Comparison of ENCODE assay signal across 10 cellular contexts in genomic region chr9:17802249-17802857, GRCh38.
DNase-seq lines count a peak whose midpoint lies in the region; ATAC-seq and TF ChIP-seq lines count a peak whose summit lies in the region.
"Had no signal": no experiment of that assay in that cellular context is flagged by ENCODE, and none has a peak within 500 bp of the region (broad histone marks: within the 10 kb centered on the region; RNA-seq: fewer than 3 reads in every experiment).

No MANE protein-coding gene starts in this region.

- H3K36me3 Mint-ChIP-seq in neural crest cell (ENCODE audit: low read depth), result no peaks in the 10 kb centered on the region
- no peaks in the 10 kb centered on the region for H3K36me3 Mint-ChIP-seq in activated naive CD8-positive, alpha-beta T cell treated with anti-CD3 and anti-CD28 coated beads for 36 hours

- H3K27me3 Mint-ChIP-seq in neural crest cell (ENCODE audit: low read depth), result peaks cover 3% of the 10 kb centered on the region
- no peaks in the 10 kb centered on the region for H3K27me3 Mint-ChIP-seq in activated naive CD8-positive, alpha-beta T cell treated with anti-CD3 and anti-CD28 coated beads for 36 hours
- H3K27me3 Mint-ChIP-seq: B cell had no signal

- H3K4me1 Mint-ChIP-seq in neural crest cell, result no peaks in the 10 kb centered on the region
- H3K4me1 Mint-ChIP-seq in activated naive CD8-positive, alpha-beta T cell treated with anti-CD3 and anti-CD28 coated beads for 36 hours, result no peaks in the 10 kb centered on the region
- H3K4me1 Mint-ChIP-seq: B cell had no signal

- DNase-seq in NCI-H1105 (lab: John Stamatoyannopoulos, UW), result peak; percentile 5
- DNase-seq in NCI-H1105 treated with DMSO at 0.1 percent for 48 hours (lab: John Stamatoyannopoulos, UW), result no peak
- peak; percentile 28 for DNase-seq in NAMALWA (ENCODE audit: low spot score)
- DNase-seq in choroid plexus epithelial cell (ENCODE audit: low read depth), result peak; percentile 43
- no peak for DNase-seq in neural crest cell (ENCODE audit: low read depth, low spot score)
- DNase-seq in activated naive CD8-positive, alpha-beta T cell treated with anti-CD3 and anti-CD28 coated beads for 36 hours, result no peak
- DNase-seq in NCI-H187 (lab: John Stamatoyannopoulos, UW), result no peak

- no peak overlapping the region for H3K4me3 Mint-ChIP-seq in neural crest cell
- H3K4me3 Mint-ChIP-seq in activated naive CD8-positive, alpha-beta T cell treated with anti-CD3 and anti-CD28 coated beads for 36 hours, result no peak overlapping the region
- H3K4me3 Mint-ChIP-seq: B cell; T-helper 1 cell treated with Interleukin-12 subunit alpha and Interleukin-12 subunit beta and Interleukin-4 antibody, amounts not matched to agents 30 μg/mL and 1 μg/mL, for 36 hours had no signal

- no peaks in the 10 kb centered on the region for H3K9me3 Mint-ChIP-seq in neural crest cell
- no peaks in the 10 kb centered on the region for H3K9me3 Mint-ChIP-seq in activated naive CD8-positive, alpha-beta T cell treated with anti-CD3 and anti-CD28 coated beads for 36 hours
- H3K9me3 Mint-ChIP-seq: T-helper 1 cell treated with Interleukin-12 subunit alpha and Interleukin-12 subunit beta and Interleukin-4 antibody, amounts not matched to agents 30 μg/mL and 1 μg/mL, for 36 hours had no signal

- no peak overlapping the region for H3K4me3 ChIP-seq in choroid plexus epithelial cell (ENCODE audit: low read depth, low read length)

- peak; percentile 69 for TF ChIP-seq CTCF in choroid plexus epithelial cell (conservative IDR thresholded peaks at IDR 0.05; ENCODE audit: low read depth, low read length)
- peak; percentile 67 for TF ChIP-seq CTCF in neural crest cell (conservative IDR thresholded peaks at IDR 0.05)

- no peak for ATAC-seq in HG03439 (IDR thresholded peaks at IDR 0.05; ENCODE audit: unreplicated experiment)

- H3K27ac Mint-ChIP-seq in neural crest cell (ENCODE audit: unreplicated experiment), result no peak overlapping the region
- H3K27ac Mint-ChIP-seq in activated naive CD8-positive, alpha-beta T cell treated with anti-CD3 and anti-CD28 coated beads for 36 hours, result no peak overlapping the region
- H3K27ac Mint-ChIP-seq: B cell; T-helper 1 cell treated with Interleukin-12 subunit alpha and Interleukin-12 subunit beta and Interleukin-4 antibody, amounts not matched to agents 30 μg/mL and 1 μg/mL, for 36 hours had no signal

Comparison
In these comparisons a context has a peak if more than half of its experiments do, and no peak if none do; other contexts are left out.
1. DNase-seq: peak in NCI-H1105 (single experiment), NAMALWA (single experiment) and choroid plexus epithelial cell (single experiment); none in NCI-H1105 treated with DMSO at 0.1 percent for 48 hours (single experiment), neural crest cell (single experiment), activated naive CD8-positive, alpha-beta T cell treated with anti-CD3 and anti-CD28 coated beads for 36 hours (single experiment) and NCI-H187 (0 of 2).